In genomic region chr1:2465371-2466269, GRCh38 we compare ENCODE assay signal across 20 cellular contexts. TPM values are rescaled to one million over a fixed set of nuclear protein-coding genes. Genes with fewer than 3 reads are reported as not detected.
DNase-seq lines count a peak whose midpoint lies in the region; ATAC-seq and TF ChIP-seq lines count a peak whose summit lies in the region.
"Had no signal": no experiment of that assay in that cellular context is flagged by ENCODE, and none has a peak within 500 bp of the region (broad histone marks: within the 10 kb centered on the region; RNA-seq: fewer than 3 reads in every experiment).

No MANE protein-coding gene starts in this region.

- H3K36me3 ChIP-seq in RWPE2 (ENCODE audit: low read depth) (no peaks in the 10 kb centered on the region), left lung (no peaks in the 10 kb centered on the region)

- H3K4me1 ChIP-seq in RWPE2 (ENCODE audit: insufficient read depth, poor library complexity, severe bottlenecking) (peaks cover 27% of the 10 kb centered on the region), left lung (no peaks in the 10 kb centered on the region)

- H3K27ac ChIP-seq in RWPE2 (ENCODE audit: poor library complexity, severe bottlenecking) (peak overlapping the region; percentile 17), left lung (no peak overlapping the region)
- H3K27ac ChIP-seq: 22Rv1, C4-2B had no signal

- no peaks in the 10 kb centered on the region for H3K9me3 ChIP-seq in RWPE2 (ENCODE audit: severe bottlenecking)
- H3K9me3 ChIP-seq in left lung = no peaks in the 10 kb centered on the region

- intact Hi-C loops in left lung (cut with DNase I) = no loop called here

- no peak overlapping the region for H3K4me3 ChIP-seq in RWPE2 (ENCODE audit: severe bottlenecking)
- H3K4me3 ChIP-seq in left lung = no peak overlapping the region
- H3K4me3 ChIP-seq: GM12878 had no signal

- DNase-seq in DMS79 treated with DMSO at 0.1 percent for 48 hours (lab: John Stamatoyannopoulos, UW) (peak; percentile 21), DMS79 (lab: John Stamatoyannopoulos, UW) (no peak), COR-L47 (lab: John Stamatoyannopoulos, UW) (peak; percentile 49), NCI-H524 (lab: John Stamatoyannopoulos, UW) (peak; percentile 74 to 84), RWPE2 (ENCODE audit: low spot score) (no peak), left lung (no peak), globus pallidus (ENCODE audit: low spot score) (no peak), anterior cingulate cortex (lab: John Stamatoyannopoulos, UW) (no peak)
- DNase-seq: ACHN; CD8-positive, alpha-beta memory T cell; HCEC 1CT; KG1; NCI-H1092; NCI-H187 treated with DMSO at 0.1 percent for 48 hours; NCI-H526 treated with DMSO at 0.1 percent for 48 hours; Right ventricle myocardium superior; T1000 had no signal

- H3K27me3 ChIP-seq in RWPE2 (ENCODE audit: insufficient read depth, poor library complexity, severe bottlenecking) (no peaks in the 10 kb centered on the region), left lung (peaks cover 5 to 96% of the 10 kb centered on the region in 2 donors)

- no peak for TF ChIP-seq CTCF in RWPE2 (IDR thresholded peaks at IDR 0.05; ENCODE audit: poor library complexity, severe bottlenecking)
- no peak for TF ChIP-seq CTCF in left lung (IDR thresholded peaks at IDR 0.05)

- ATAC-seq in RWPE2 (ENCODE audit: low read depth) = no peak
- ATAC-seq in left lung = no peak
- ATAC-seq: GM12878 had no signal

RNA-seq across cellular contexts. Expression of gene PLCH2, which starts 10.5 kb away (rescaled TPM):
- total RNA-seq in left lung = 1 to 10 TPM in 1 of 2 donors, under 1 TPM in 1; 0.67 to 1.3 TPM

RNA-seq across cellular contexts. Expression of gene PEX10, which starts 53.3 kb away (rescaled TPM):
- 10 to 100 TPM; 14.3 to 16.3 TPM for total RNA-seq in left lung

Comparison
In these comparisons a context has a peak if more than half of its experiments do, and no peak if none do; other contexts are left out.
1. DNase-seq: peak in DMS79 treated with DMSO at 0.1 percent for 48 hours (single experiment), COR-L47 (single experiment) and NCI-H524 (2 of 2); none in DMS79 (single experiment), RWPE2 (single experiment), left lung (0 of 2), globus pallidus (single experiment) and anterior cingulate cortex (0 of 58).